8 cellular contexts compared by ENCODE assay signal in genomic region chr4:2536193-2537010, GRCh38. TPM values are rescaled to one million over a fixed set of nuclear protein-coding genes. Genes with fewer than 3 reads are reported as not detected.
A peak's percentile ranks its signal among the peaks of the same experiment; 100 is the strongest.
DNase-seq lines count a peak whose midpoint lies in the region; ATAC-seq and TF ChIP-seq lines count a peak whose summit lies in the region.

TSS of gene FAM193A (plus strand) at chr4:2536647. CDS start at chr4:2536916, 269 bp downstream.

- CTCF ChIA-PET in PC-9 (lab: Charles Lee): interaction anchor here (0.7 kb wide), 1 partner anchor 119 kb away, joined by 8 read pairs; no protein-coding TSS in a partner anchor

- in situ Hi-C loops in KBM-7 (cut with MboI; ENCODE audit: low pct_unique_long_range_greater_than_20kb, low sequenced_read_pairs): no loop called here

- no peaks in the 10 kb centered on the region for H3K27me3 ChIP-seq in PC-9 (ENCODE audit: insufficient read depth, low read depth)

- intact Hi-C loops in PC-9 (cut with micrococcal nuclease; ENCODE audit: unreplicated experiment): loop anchor here (2.0 to 5.0 kb wide), 3 partner anchors 68 to 400 kb away; partner anchors contain the start of genes HAUS3, POLN and RNF4

- H3K79me2 ChIP-seq in PC-9 (ENCODE audit: low read depth): peaks cover 40% of the 10 kb centered on the region

- TF ChIP-seq CTCF in PC-9 (conservative IDR thresholded peaks at IDR 0.05) (no peak), epithelial cell of proximal tubule (conservative IDR thresholded peaks at IDR 0.05; ENCODE audit: low read depth, low read length) (no peak)

- no TSS peak for BruUV-seq in PC-9 (replicated peaks; lab: Mats Ljungman, UMichigan)

- H3K4me3 ChIP-seq in PC-9: peak within 1 kb of the TSS; percentile 81
- peak within 1 kb of the TSS; percentile 90 for H3K4me3 ChIP-seq in epithelial cell of proximal tubule (ENCODE audit: low read depth, low read length)

- peak; percentile 86 for ATAC-seq in GM21723 (IDR thresholded peaks at IDR 0.05; ENCODE audit: unreplicated experiment)

- no peaks in the 10 kb centered on the region for H3K9me3 ChIP-seq in PC-9 (ENCODE audit: insufficient read depth, low read depth)

- H3K27ac ChIP-seq in PC-9: peak within 1 kb of the TSS; percentile 44; the same call in 1 of the 2 replicates

- H3K4me1 ChIP-seq in PC-9 (replicated peaks; ENCODE audit: insufficient read depth): peaks cover 13% of the 10 kb centered on the region; the same call in 1 of the 2 replicates

- DNase-seq in DMS53 (lab: John Stamatoyannopoulos, UW): peak; percentile 100
- DNase-seq in KBM-7: peak; percentile 99
- DNase-seq in PC-9: peak; percentile 96 to 99
- DNase-seq in activated T-cell treated with anti-CD3 and anti-CD28 coated beads, Interleukin-2, amount 50 U/mL, for 1 hour: peak; percentile 98
- DNase-seq in epithelial cell of proximal tubule (ENCODE audit: low read depth): peak; percentile 61
- DNase-seq in mucosa of gallbladder (ENCODE audit: low spot score): peak; percentile 99
- peak; percentile 99 for DNase-seq in stimulated activated CD8-positive, alpha-beta memory T cell treated with anti-CD3 and anti-CD28 coated beads, Interleukin-4, amount 100 ng/mL, for 24 hours (ENCODE audit: low read depth)

- H3K9me2 ChIP-seq in PC-9 (ENCODE audit: insufficient read depth): no peaks in the 10 kb centered on the region

- POLR2A ChIA-PET in PC-9 (lab: Charles Lee; ENCODE audit: unreplicated experiment): interaction anchor here (0.6 to 0.7 kb wide), 4 partner anchors 21 to 401 kb away, joined by 3 to 8 read pairs (median 4); no protein-coding TSS in a partner anchor

- H3K4me2 ChIP-seq in PC-9: peak within 1 kb of the TSS; percentile 97

- no peaks in the 10 kb centered on the region for H3K36me3 ChIP-seq in PC-9 (ENCODE audit: low read depth)

- peak within 1 kb of the TSS; percentile 88 for H2AFZ ChIP-seq in PC-9

- H4K20me1 ChIP-seq in PC-9 (ENCODE audit: insufficient read depth): peaks cover 15% of the 10 kb centered on the region

- no peaks in the 10 kb centered on the region for H3F3A ChIP-seq in PC-9 (ENCODE audit: insufficient read depth, low read depth)

RNA-seq across cellular contexts. Expression of gene FAM193A, which starts in this region (rescaled TPM):
- 20.1 and 23.4 TPM in 2 replicates for total RNA-seq in PC-9 (2021)
- total RNA-seq in epithelial cell of proximal tubule: 12.9 and 14.6 TPM in 2 replicates
- total RNA-seq in mucosa of gallbladder: 31.4 TPM

Comparison
In these comparisons a context has a peak if more than half of its experiments do, and no peak if none do; other contexts are left out.
1. Peak in every context shown above with its lines: DNase-seq, ATAC-seq, H3K4me3 ChIP-seq and H3K27ac ChIP-seq.